In genomic region chr3:149414557-149415231, GRCh38 we compare ENCODE assay signal across 19 cellular contexts. TPM values are rescaled to one million over a fixed set of nuclear protein-coding genes. Genes with fewer than 3 reads are reported as not detected.
DNase-seq lines count a peak whose midpoint lies in the region; ATAC-seq and TF ChIP-seq lines count a peak whose summit lies in the region.
"Had no signal": no experiment of that assay in that cellular context is flagged by ENCODE, and none has a peak within 500 bp of the region (broad histone marks: within the 10 kb centered on the region; RNA-seq: fewer than 3 reads in every experiment).

No MANE protein-coding gene starts in this region.

- no peaks in the 10 kb centered on the region for H3F3A ChIP-seq in GM23338 (replicated peaks; ENCODE audit: low read depth)

- intact Hi-C loops in thyroid gland (cut with DNase I): no loop called here

- no peak for DNase-seq in GM23338 (ENCODE audit: low spot score)
- DNase-seq in choroid plexus epithelial cell (ENCODE audit: low read depth): peak; percentile 76
- DNase-seq in thyroid gland: no peak
- DNase-seq in COR-L47 (lab: John Stamatoyannopoulos, UW): no peak
- DNase-seq in GM10248 (ENCODE audit: extremely low spot score): no peak
- no peak for DNase-seq in T-helper 9 cell
- DNase-seq: activated CD8-positive, alpha-beta memory T cell treated with anti-CD3 and anti-CD28 coated beads, Interleukin-2, amount 50 U/mL, for 48 hours; activated naive CD4-positive, alpha-beta T cell treated with anti-CD3 and anti-CD28 coated beads, Interleukin-2, amount 50 U/mL, for 16 hours; C1 segment of cervical spinal cord; caudate nucleus; mucosa of descending colon; NCI-H1694 treated with DMSO at 0.1 percent for 48 hours; NCI-H526 treated with DMSO at 0.1 percent for 48 hours; Peyer's patch; T-helper 1 cell had no signal

- H3K79me2 ChIP-seq in GM23338 (replicated peaks; ENCODE audit: insufficient read depth): no peaks in the 10 kb centered on the region

- CTCF ChIA-PET in GM10248 (lab: Yijun Ruan, JAX): interaction anchor here (1.6 kb wide), 1 partner anchor 45 kb away, joined by 3 read pairs; no protein-coding TSS in a partner anchor

- H3K4me1 ChIP-seq in GM23338 (ENCODE audit: insufficient read depth) (no peaks in the 10 kb centered on the region), liver (ENCODE audit: control insufficient read depth in 4 of 4, insufficient read depth in 4 of 4, low read length in 3 of 4) (peaks cover 0 to 3% (median 0%) of the 10 kb centered on the region in 4 donors), thyroid gland (peaks cover 8 to 14% of the 10 kb centered on the region in 2 donors)
- H3K4me1 ChIP-seq: Peyer's patch had no signal

- H3K27ac ChIP-seq in GM23338 (ENCODE audit: low read depth): no peak overlapping the region
- H3K27ac ChIP-seq in liver (ENCODE audit: low read depth in 1 of 2, low read length in 2 of 2): no peak overlapping the region
- H3K27ac ChIP-seq in thyroid gland: peak overlapping the region; percentile 66 to 71 (median 70)
- H3K27ac ChIP-seq: epithelial cell of prostate, KMS-11 had no signal

- no peak overlapping the region for H3K27ac Mint-ChIP-seq in GM23338

- TF ChIP-seq CTCF in GM23338 (conservative IDR thresholded peaks at IDR 0.05; ENCODE audit: low read depth in 2 of 2) (no peak), choroid plexus epithelial cell (conservative IDR thresholded peaks at IDR 0.05; ENCODE audit: low read depth, low read length) (no peak), liver (IDR thresholded peaks at IDR 0.05; ENCODE audit: low read depth, low read length, missing input control) (no peak), thyroid gland (IDR thresholded peaks at IDR 0.05) (no peak), GM10248 (IDR thresholded peaks at IDR 0.05; ENCODE audit: control extremely low read depth, extremely low read depth, low read depth, missing control alignments) (no peak)

- H3K4me3 Mint-ChIP-seq in GM23338: no peak overlapping the region

- H3K27me3 Mint-ChIP-seq in GM23338 (ENCODE audit: insufficient read depth, low read depth, poor library complexity): peaks cover 2% of the 10 kb centered on the region

- no peak overlapping the region for H3K9ac ChIP-seq in liver (ENCODE audit: low read depth in 1 of 2, low read length in 2 of 2)
- H3K9ac ChIP-seq: KMS-11 had no signal

- no peaks in the 10 kb centered on the region for H4K20me1 ChIP-seq in GM23338 (replicated peaks; ENCODE audit: insufficient read depth)

- no peaks in the 10 kb centered on the region for H3K36me3 ChIP-seq in GM23338 (ENCODE audit: insufficient read depth)
- H3K36me3 ChIP-seq in liver (ENCODE audit: control insufficient read depth in 4 of 4, insufficient read depth in 3 of 4, low read depth in 1 of 4, low read length in 3 of 4): no peaks in the 10 kb centered on the region
- no peaks in the 10 kb centered on the region for H3K36me3 ChIP-seq in thyroid gland
- H3K36me3 ChIP-seq: Peyer's patch had no signal

- H3K27me3 ChIP-seq in GM23338 (ENCODE audit: insufficient read depth) (no peaks in the 10 kb centered on the region), liver (ENCODE audit: control insufficient read depth in 4 of 4, insufficient read depth in 4 of 4, low read length in 3 of 4) (no peaks in the 10 kb centered on the region), thyroid gland (no peaks in the 10 kb centered on the region)
- H3K27me3 ChIP-seq: Peyer's patch had no signal

- no peaks in the 10 kb centered on the region for H3K9me3 Mint-ChIP-seq in GM23338

- no peak overlapping the region for H3K4me2 ChIP-seq in GM23338
- H3K4me2 ChIP-seq: KMS-11 had no signal

- TF ChIP-seq POLR2A in thyroid gland (IDR thresholded peaks at IDR 0.05): no peak

- H3K36me3 Mint-ChIP-seq in GM23338 (ENCODE audit: low read depth): no peaks in the 10 kb centered on the region

- H3K9me2 ChIP-seq in GM23338 (ENCODE audit: insufficient read depth): no peaks in the 10 kb centered on the region

- H2AFZ ChIP-seq in GM23338: peak overlapping the region; percentile 77; the same call in 1 of the 2 replicates

- no peak for ATAC-seq in GM23338
- ATAC-seq: mucosa of descending colon had no signal

- no peak overlapping the region for H3K4me3 ChIP-seq in GM23338
- no peak overlapping the region for H3K4me3 ChIP-seq in choroid plexus epithelial cell (ENCODE audit: low read depth, low read length)
- H3K4me3 ChIP-seq in liver (ENCODE audit: low read depth in 1 of 3, low read length in 3 of 3): no peak overlapping the region
- no peak overlapping the region for H3K4me3 ChIP-seq in thyroid gland (replicated peaks in 1 of 3)
- H3K4me3 ChIP-seq: mucosa of descending colon, Peyer's patch had no signal

- WGBS in liver: 100% methylated on average over 1 of the region's 1 CpG
- 96 to 100% methylated on average over 1 of the region's 1 CpG for WGBS in thyroid gland, 2 donors

- POLR2A ChIA-PET in GM10248 (lab: Yijun Ruan, JAX): no interaction called here

- H3K9me3 ChIP-seq in liver (ENCODE audit: control insufficient read depth in 4 of 4, low read length in 3 of 4) (no peaks in the 10 kb centered on the region), thyroid gland (no peaks in the 10 kb centered on the region)
- H3K9me3 ChIP-seq: mucosa of descending colon, Peyer's patch had no signal

- no peaks in the 10 kb centered on the region for H3K4me1 Mint-ChIP-seq in GM23338

- TF ChIP-seq RAD21 in liver (IDR thresholded peaks at IDR 0.05): no peak

TF ChIP-seq in GM23338, 12 proteins besides CTCF, POLR2A, EP300 and RAD21:
- no peak for TF ChIP-seq NANOG (IDR thresholded peaks at IDR 0.05; ENCODE audit: borderline replicate concordance)
- no peak for TF ChIP-seq POLR2AphosphoS5 (IDR thresholded peaks at IDR 0.05; ENCODE audit: low read depth)
- no peak for TF ChIP-seq EZH2 (IDR thresholded peaks at IDR 0.05; ENCODE audit: low read depth, unreplicated experiment)
- TF ChIP-seq ZNF114 (CRISPR knock-in tag; IDR thresholded peaks at IDR 0.05): no peak

TF ChIP-seq in liver, 16 proteins besides CTCF, POLR2A, EP300 and RAD21:
- TF ChIP-seq RXRA (IDR thresholded peaks at IDR 0.05) (peak in 1 of 2 donors; percentile 17), ZBTB33 (IDR thresholded peaks at IDR 0.05) (no peak), MAX (IDR thresholded peaks at IDR 0.05) (no peak), SP1 (IDR thresholded peaks at IDR 0.05) (peak; percentile 43), NR2F2 (IDR thresholded peaks at IDR 0.05) (peak; percentile 97)

RNA-seq across cellular contexts. Expression of gene TM4SF1, which starts 37.2 kb away (rescaled TPM):
- total RNA-seq in GM23338 (2014; rRNA removed; shearing (Covaris generic)): 0.10 TPM in 1 of 2 replicates, not detected in the other
- polyA plus RNA-seq in GM23338 (2016; fragmentation: Nextera tagmentation; extraction: Ambion mirVana) (0.49 and 0.74 TPM in 2 replicates), liver (10 to 100 TPM; 20.0 to 28.8 TPM)
- total RNA-seq in liver (10 to 100 TPM; 21.5 to 31.5 TPM), thyroid gland (100 to 1,000 TPM in 1 of 4 donors, 10 to 100 TPM in 3; 32.4 to 244 (median 79.3) TPM)

RNA-seq across cellular contexts. Expression of gene TM4SF4, which starts 59.8 kb away (rescaled TPM):
- total RNA-seq in GM23338 (2014; rRNA removed; shearing (Covaris generic)): not detected in 2 replicates
- polyA plus RNA-seq in GM23338 (2016; fragmentation: Nextera tagmentation; extraction: Ambion mirVana) (not detected in 2 replicates), liver (100 to 1,000 TPM; 201 to 215 TPM)
- total RNA-seq in liver (100 to 1,000 TPM; 184 to 230 TPM), thyroid gland (1 to 10 TPM in 1 of 4 donors, not detected in 3; 3.4 TPM)
- total RNA-seq: urinary bladder had no signal

Comparison
In these comparisons a context has a peak if more than half of its experiments do, and no peak if none do; other contexts are left out.
1. H3K27ac ChIP-seq: peak in thyroid gland (3 of 3); none in GM23338 (single experiment) and liver (0 of 2).
2. RNA of gene TM4SF1, which starts 37.2 kb away (total RNA-seq): 32.4 to 244 TPM in thyroid gland and 21.5 to 31.5 TPM in liver; 0.10 TPM in GM23338; every median in the first group is over 10 times any median in the second.
3. RNA of gene TM4SF4, which starts 59.8 kb away (total RNA-seq): 184 to 230 TPM in liver; 3.4 TPM in thyroid gland and not detected in GM23338; every median in the first group is over 10 times any median in the second.